In genomic region chr1:224494343-224494742, GRCh38 we compare ENCODE assay signal across 21 cellular contexts. TPM values are rescaled to one million over a fixed set of nuclear protein-coding genes. Genes with fewer than 3 reads are reported as not detected.
DNase-seq lines count a peak whose midpoint lies in the region; ATAC-seq, FAIRE-seq and TF ChIP-seq lines count a peak whose summit lies in the region.
"Had no signal": no experiment of that assay in that cellular context is flagged by ENCODE, and none has a peak within 500 bp of the region (broad histone marks: within the 10 kb centered on the region; RNA-seq: fewer than 3 reads in every experiment).

No MANE protein-coding gene starts in this region.

- H3K27ac Mint-ChIP-seq in Calu3 (ENCODE audit: unreplicated experiment), result no peak overlapping the region
- H3K27ac Mint-ChIP-seq: B cell; CD4-positive, alpha-beta T cell; HFFc6 had no signal

- H4K20me1 ChIP-seq in IMR-90 (ENCODE audit: insufficient read depth, low read length) (no peaks in the 10 kb centered on the region), K562 (replicated peaks; ENCODE audit: control insufficient read depth, insufficient read depth, low read length) (no peaks in the 10 kb centered on the region)

- TF ChIP-seq EP300 in K562 (IDR thresholded peaks at IDR 0.05; ENCODE audit: low read length), result no peak

- H2BK12ac ChIP-seq in neuronal stem cell (ENCODE audit: low read length), result no peak overlapping the region

- H4K91ac ChIP-seq in IMR-90 (ENCODE audit: insufficient read depth, low read depth, low read length) (no peak overlapping the region), neuronal stem cell (ENCODE audit: low read depth, low read length, poor library complexity) (no peak overlapping the region)

- H3K4ac ChIP-seq in IMR-90 (ENCODE audit: low read depth, low read length), result no peak overlapping the region
- no peak overlapping the region for H3K4ac ChIP-seq in neuronal stem cell (ENCODE audit: low read length)

- H3K4me3 Mint-ChIP-seq in Calu3 (ENCODE audit: low read depth, unreplicated experiment), result no peak overlapping the region
- H3K4me3 Mint-ChIP-seq: B cell; CD4-positive, alpha-beta T cell; HFFc6; IgD-negative memory B cell had no signal

- DNase-seq in IMR-90 (no peak), K562 (ENCODE audit: extremely low read depth in 1 of 4, low spot score in 3 of 4) (no peak), erythroblast (lab: John Stamatoyannopoulos, UW) (peak; percentile 10 to 29), Calu3 (no peak), neuronal stem cell (ENCODE audit: low spot score) (no peak)
- DNase-seq: C1 segment of cervical spinal cord; CD4-positive, alpha-beta T cell; DMS153; DMS79 treated with DMSO at 0.1 percent for 48 hours; EL; GOT3; HFFc6 had no signal

- BruUV-seq in IMR-90 (replicated peaks; lab: Mats Ljungman, UMichigan), result no TSS peak
- BruUV-seq in K562 (replicated peaks; lab: Mats Ljungman, UMichigan), result no TSS peak
- BruUV-seq in Calu3 (replicated peaks; lab: Mats Ljungman, UMichigan), result no TSS peak

- H3K9ac ChIP-seq in IMR-90 (ENCODE audit: low read depth, low read length) (no peak overlapping the region), K562 (ENCODE audit: insufficient read depth in 1 of 2, low read depth in 2 of 2, low read length in 2 of 2) (no peak overlapping the region), neuronal stem cell (ENCODE audit: low read depth, low read length, poor library complexity) (no peak overlapping the region)

- no peak for FAIRE-seq in K562 (lab: Jason Lieb, UNC)
- FAIRE-seq: A204.1, D721Med, G401.6, GM12891 had no signal

- TF ChIP-seq CTCF in IMR-90 (conservative IDR thresholded peaks at IDR 0.05; ENCODE audit: low read depth, low read length), result no peak
- no peak for TF ChIP-seq CTCF in K562 (IDR thresholded peaks at IDR 0.05 in 2 of 3, conservative IDR thresholded peaks at IDR 0.05 in 1 of 3; ENCODE audit: insufficient read depth in 2 of 3, low read depth in 1 of 3, low read length in 3 of 3)
- TF ChIP-seq CTCF in Calu3 (IDR thresholded peaks at IDR 0.05; ENCODE audit: unreplicated experiment), result no peak

- H2BK20ac ChIP-seq in IMR-90 (ENCODE audit: low read depth, low read length), result no peak overlapping the region

- H4K8ac ChIP-seq in IMR-90 (ENCODE audit: low read depth in 2 of 2, low read length in 2 of 2) (no peak overlapping the region; a peak in 1 of 4 replicates), neuronal stem cell (ENCODE audit: low read depth, low read length) (no peak overlapping the region)

- TF ChIP-seq POLR2A in IMR-90 (IDR thresholded peaks at IDR 0.05; ENCODE audit: low read depth, low read length) (no peak), K562 (conservative IDR thresholded peaks at IDR 0.05) (no peak), erythroblast (IDR thresholded peaks at IDR 0.05; ENCODE audit: low read length) (no peak)

- H2BK5ac ChIP-seq in IMR-90 (ENCODE audit: low read depth, low read length, poor library complexity, severe bottlenecking) (no peak overlapping the region), neuronal stem cell (ENCODE audit: low read length) (no peak overlapping the region)

- TF ChIP-seq RAD21 in IMR-90 (IDR thresholded peaks at IDR 0.05; ENCODE audit: low read length) (no peak), K562 (CRISPR knock-in tag; conservative IDR thresholded peaks at IDR 0.05 in 1 of 2, IDR thresholded peaks at IDR 0.05 in 1 of 2) (no peak)

- no peaks in the 10 kb centered on the region for H3K27me3 Mint-ChIP-seq in Calu3 (ENCODE audit: unreplicated experiment)
- H3K27me3 Mint-ChIP-seq: B cell; CD4-positive, alpha-beta T cell; IgD-negative memory B cell had no signal

- no peaks in the 10 kb centered on the region for H3K27me3 ChIP-seq in IMR-90 (ENCODE audit: control insufficient read depth, insufficient read depth, low read length)
- peaks cover 6 to 16% of the 10 kb centered on the region in 2 experiments; a peak in 2 of 5 replicates for H3K27me3 ChIP-seq in K562 (ENCODE audit: control insufficient read depth in 2 of 2, insufficient read depth in 2 of 2, low read length in 2 of 2)
- no peaks in the 10 kb centered on the region for H3K27me3 ChIP-seq in neuronal stem cell (ENCODE audit: control insufficient read depth in 3 of 3, insufficient read depth in 3 of 3, low read depth in 1 of 3, low read length in 3 of 3)

- POLR2A ChIA-PET in IMR-90 (lab: Charles Lee; ENCODE audit: unreplicated experiment) (no interaction called here), K562 (lab: Yijun Ruan, JAX) (no interaction called here)

- H3K23ac ChIP-seq in IMR-90 (ENCODE audit: low read depth, low read length) (no peak overlapping the region), neuronal stem cell (ENCODE audit: low read depth, low read length, poor library complexity) (no peak overlapping the region)

- H3K14ac ChIP-seq in IMR-90 (replicated peaks; ENCODE audit: low read depth, low read length), result no peak overlapping the region
- H3K14ac ChIP-seq in neuronal stem cell (ENCODE audit: low read length), result no peak overlapping the region

- CTCF ChIA-PET in IMR-90 (lab: Yijun Ruan, JAX) (no interaction called here), K562 (lab: Yijun Ruan, JAX; ENCODE audit: low intra/inter-chr PET ratio) (no interaction called here), Calu3 (lab: Charles Lee) (no interaction called here)

- H3K4me3 ChIP-seq in IMR-90 (ENCODE audit: insufficient read depth, low read depth, low read length) (no peak overlapping the region), K562 (no peak overlapping the region), neuronal stem cell (ENCODE audit: low read length in 2 of 2) (no peak overlapping the region)
- H3K4me3 ChIP-seq: HAP-1 had no signal

- no peaks in the 10 kb centered on the region for H3K79me2 ChIP-seq in K562 (ENCODE audit: control insufficient read depth, insufficient read depth, low read length)

- H2BK15ac ChIP-seq in IMR-90 (ENCODE audit: low read depth, low read length) (no peak overlapping the region), neuronal stem cell (ENCODE audit: low read length) (no peak overlapping the region)

- H3K9me3 ChIP-seq in IMR-90 (ENCODE audit: control insufficient read depth, insufficient read depth, low read length), result 0 out of 2 replicates have a peak, but pooled peaks cover 3% of the 10 kb centered on the region
- peaks cover 6% of the 10 kb centered on the region for H3K9me3 ChIP-seq in K562 (replicated peaks; ENCODE audit: control insufficient read depth, insufficient read depth, low read depth, low read length)
- H3K9me3 ChIP-seq in neuronal stem cell (replicated peaks in 1 of 2; ENCODE audit: control insufficient read depth in 2 of 2, insufficient read depth in 1 of 2, low read depth in 1 of 2, low read length in 2 of 2), result peaks cover 6 to 14% of the 10 kb centered on the region in 2 donors
- H3K9me3 ChIP-seq: HAP-1 had no signal

- H3K9me1 ChIP-seq in IMR-90 (ENCODE audit: insufficient read depth, low read length), result peaks cover 12% of the 10 kb centered on the region
- H3K9me1 ChIP-seq in K562 (ENCODE audit: control insufficient read depth, insufficient read depth, low read length), result no peaks in the 10 kb centered on the region

- no peak overlapping the region for H3K27ac ChIP-seq in IMR-90 (ENCODE audit: insufficient read depth, low read length)
- H3K27ac ChIP-seq in K562 (ENCODE audit: extremely low read depth, low read depth, low read length), result no peak overlapping the region
- H3K27ac ChIP-seq in neuronal stem cell (replicated peaks; ENCODE audit: low read length), result no peak overlapping the region

- ATAC-seq in IMR-90 (ENCODE audit: low read depth) (no peak), K562 (no peak), HG02884 (IDR thresholded peaks at IDR 0.05; ENCODE audit: unreplicated experiment) (no peak), HG03342 (IDR thresholded peaks at IDR 0.05; ENCODE audit: unreplicated experiment) (no peak)

- peaks cover 4% of the 10 kb centered on the region for H3K9me3 Mint-ChIP-seq in Calu3 (ENCODE audit: low read depth, unreplicated experiment)
- H3K9me3 Mint-ChIP-seq: CD4-positive, alpha-beta T cell; HFFc6 had no signal

- H3K4me1 Mint-ChIP-seq in Calu3 (ENCODE audit: low read depth, unreplicated experiment), result peaks cover 50% of the 10 kb centered on the region

- H3K79me1 ChIP-seq in IMR-90 (ENCODE audit: low read depth in 1 of 2, low read length in 2 of 2), result no peaks in the 10 kb centered on the region
- no peaks in the 10 kb centered on the region for H3K79me1 ChIP-seq in neuronal stem cell (ENCODE audit: low read depth, low read length)

- H2AFZ ChIP-seq in IMR-90 (replicated peaks; ENCODE audit: low read length, poor library complexity) (no peak overlapping the region), K562 (ENCODE audit: low read depth, low read length) (no peak overlapping the region), neuronal stem cell (ENCODE audit: low read length) (no peak overlapping the region)

- no peak overlapping the region for H2AK9ac ChIP-seq in IMR-90 (replicated peaks; ENCODE audit: low read depth, low read length, poor library complexity)

- H2AK5ac ChIP-seq in IMR-90 (ENCODE audit: low read depth, low read length) (peak overlapping the region; percentile 35; the same call in 1 of the 2 replicates), neuronal stem cell (ENCODE audit: low read depth, low read length) (no peak overlapping the region)

- no peaks in the 10 kb centered on the region for H3K36me3 Mint-ChIP-seq in Calu3 (ENCODE audit: insufficient read depth, unreplicated experiment)

- no peak overlapping the region for H4K5ac ChIP-seq in IMR-90 (ENCODE audit: low read depth, low read length)

- dilution Hi-C loops in IMR-90 (cut with HindIII; ENCODE audit: low sequenced_read_pairs, unreplicated experiment), result no loop called here

- H3K56ac ChIP-seq in IMR-90 (ENCODE audit: extremely low read depth, insufficient read depth, low read length), result no peak overlapping the region

- intact Hi-C loops in IMR-90 (cut with micrococcal nuclease) (no loop called here), K562 (cut with micrococcal nuclease) (no loop called here), Calu3 (cut with micrococcal nuclease; ENCODE audit: unreplicated experiment) (no loop called here)

- H3K36me3 ChIP-seq in IMR-90 (ENCODE audit: control insufficient read depth, insufficient read depth, low read length) (no peaks in the 10 kb centered on the region), K562 (ENCODE audit: control insufficient read depth, insufficient read depth, low read length) (no peaks in the 10 kb centered on the region), neuronal stem cell (replicated peaks in 1 of 2; ENCODE audit: control insufficient read depth in 2 of 2, insufficient read depth in 2 of 2, low read length in 2 of 2) (no peaks in the 10 kb centered on the region)
- H3K36me3 ChIP-seq: HAP-1 had no signal

- H2BK120ac ChIP-seq in IMR-90 (ENCODE audit: low read depth, low read length), result no peak overlapping the region
- no peak overlapping the region for H2BK120ac ChIP-seq in neuronal stem cell (ENCODE audit: low read depth, low read length)

- in situ Hi-C loops in IMR-90 (cut with MboI; ENCODE audit: low sequenced_read_pairs), result loop anchor here (25.0 kb wide), 1 partner anchor 918 kb away; no protein-coding TSS in a partner anchor
- in situ Hi-C loops in K562 (cut with MboI), result no loop called here

- H3K4me2 ChIP-seq in IMR-90 (ENCODE audit: low read depth, low read length), result no peak overlapping the region
- no peak overlapping the region for H3K4me2 ChIP-seq in K562 (ENCODE audit: insufficient read depth, low read length)
- H3K4me2 ChIP-seq in neuronal stem cell (ENCODE audit: insufficient read depth, low read length, poor library complexity, severe bottlenecking), result no peak overlapping the region

- H3K4me1 ChIP-seq in IMR-90 (ENCODE audit: control insufficient read depth, insufficient read depth, low read length), result peaks cover 18% of the 10 kb centered on the region
- H3K4me1 ChIP-seq in K562 (replicated peaks in 1 of 2; ENCODE audit: control insufficient read depth in 2 of 2, insufficient read depth in 2 of 2, low read length in 2 of 2), result peaks cover 8 to 11% of the 10 kb centered on the region in 2 experiments
- H3K4me1 ChIP-seq in neuronal stem cell (ENCODE audit: control insufficient read depth in 2 of 2, insufficient read depth in 1 of 2, low read depth in 1 of 2, low read length in 2 of 2), result peaks cover 8 to 9% of the 10 kb centered on the region in 2 donors

- WGBS in IMR-90 (ENCODE audit: extremely low coverage in 2 of 2, insufficient read length in 1 of 2), 2 experiments, result no CpG with 5 or more reads among the region's 2 CpGs
- 0% methylated on average over 2 of the region's 2 CpGs for WGBS in K562 (ENCODE audit: insufficient coverage, low coverage, missing lambda C conversion rate)
- WGBS in neuronal stem cell (ENCODE audit: extremely low coverage in 2 of 2, insufficient read length in 2 of 2, insufficient replicate concordance in 1 of 2), 2 donors, result no CpG with 5 or more reads among the region's 2 CpGs

- no peak overlapping the region for H3K18ac ChIP-seq in IMR-90 (ENCODE audit: low read depth, low read length)
- H3K18ac ChIP-seq in neuronal stem cell (ENCODE audit: low read length), result no peak overlapping the region

RNA-seq across cellular contexts. Expression of gene WDR26, which starts 59.7 kb away (rescaled TPM):
- total RNA-seq in IMR-90 (2012; rRNA removed) (23.8 and 41.4 TPM in 2 replicates), K562 (2014; rRNA removed) (21.2 and 26.6 TPM in 2 replicates), K562 (2014; rRNA removed; fragmentation: Illumina TruSeq; extraction: Trizol) (39.8 and 41.0 TPM in 2 replicates), K562 (2015; rRNA removed; fragmentation: Illumina TruSeq; extraction: Trizol) (30.4 and 31.2 TPM in 2 replicates), K562 (2021) (54.6 and 66.0 TPM in 2 replicates), Calu3 (2022) (84.9 and 85.7 TPM in 2 replicates)
- polyA plus RNA-seq in IMR-90 (2012; rRNA removed) (31.1 and 46.4 TPM in 2 replicates), K562 (2011; rRNA removed) (40.3 and 54.4 TPM in 2 replicates), K562 (2014; fragmentation: Illumina TruSeq; extraction: Trizol) (52.3 and 55.7 TPM in 2 replicates), K562 (2014; fragmentation: Nextera tagmentation; extraction: Ambion mirVana) (10 to 100 TPM; 11.5 to 14.3 TPM), K562 (2014; rRNA removed) (39.7 and 58.2 TPM in 2 replicates)
- polyA plus RNA-seq in IMR-90 (2012; cell fraction: cytosol; rRNA removed), result 13.2 and 15.6 TPM in 2 replicates
- 14.3 and 60.9 TPM in 2 replicates for polyA plus RNA-seq in IMR-90 (2012; cell fraction: nucleus; rRNA removed; ENCODE audit: low replicate concordance)
- total RNA-seq in K562 (2011; cell fraction: chromatin; rRNA removed; ENCODE audit: low replicate concordance), result 190 and 413 TPM in 2 replicates
- 79.0 and 101 TPM in 2 replicates for total RNA-seq in K562 (2011; cell fraction: nucleolus; rRNA removed)
- 192 and 302 TPM in 2 replicates for total RNA-seq in K562 (2011; cell fraction: nucleoplasm; rRNA removed)
- 10.4 and 16.7 TPM in 2 replicates for polyA plus RNA-seq in K562 (2011; cell fraction: cytosol; rRNA removed)
- polyA plus RNA-seq in K562 (2011; cell fraction: nucleus; rRNA removed), result 86.9 and 97.7 TPM in 2 replicates
- 42.7 and 48.1 TPM in 2 replicates for polyA plus RNA-seq in K562 (2012)
- 88.0 and 101 TPM in 2 replicates for polyA minus RNA-seq in K562 (2011; rRNA and poly(A)+ RNA removed)
- 50.0 and 56.2 TPM in 2 replicates for polyA minus RNA-seq in K562 (2011; cell fraction: cytosol; rRNA and poly(A)+ RNA removed)
- polyA minus RNA-seq in K562 (2011; cell fraction: nucleus; rRNA and poly(A)+ RNA removed), result 73.2 and 92.6 TPM in 2 replicates
- 32.0 TPM for polyA plus RNA-seq in neuronal stem cell (2013, experiment 1 of 2)
- 32.0 TPM for polyA plus RNA-seq in neuronal stem cell (2013, experiment 2 of 2)

Comparison
In these comparisons a context has a peak if more than half of its experiments do, and no peak if none do; other contexts are left out.
1. DNase-seq: peak in erythroblast (2 of 2); none in IMR-90 (single experiment), K562 (0 of 4), Calu3 (single experiment) and neuronal stem cell (single experiment).